17 cellular contexts compared by ENCODE assay signal in the genomic region with DNA sequence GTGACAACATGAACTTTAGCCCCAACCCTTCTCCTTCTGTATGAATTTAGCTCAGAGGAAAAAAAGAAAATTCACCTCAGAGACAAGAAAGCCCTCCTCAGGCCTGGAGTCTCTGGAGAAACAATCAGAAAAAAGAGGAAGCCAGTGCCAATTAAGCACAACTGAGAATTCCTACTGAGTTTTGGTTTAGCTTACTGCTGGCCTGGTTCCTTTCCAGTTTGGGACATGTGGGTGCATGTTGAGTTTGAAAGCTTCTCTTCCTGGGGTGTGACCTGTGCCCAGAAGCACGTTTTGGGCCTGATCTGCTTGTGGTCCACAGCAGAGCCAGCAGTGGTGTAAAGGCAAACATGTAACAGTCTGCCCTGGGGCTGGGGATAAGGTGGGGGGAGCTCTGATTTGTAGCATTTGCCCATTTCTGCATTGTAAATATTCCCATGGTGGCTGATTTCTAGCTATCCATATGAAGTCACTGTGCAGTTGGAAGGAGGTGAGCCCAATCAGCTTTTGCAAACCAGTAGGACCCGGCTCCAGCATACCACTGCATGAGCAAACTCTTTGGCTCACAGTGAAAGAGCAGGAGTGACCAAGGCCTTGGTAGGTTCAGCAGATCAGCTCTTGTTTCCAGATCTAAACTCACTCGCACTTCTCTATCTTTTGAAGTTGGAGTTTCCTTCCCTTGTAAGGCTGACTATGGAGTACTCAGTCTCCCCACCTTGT. TPM values are rescaled to one million over a fixed set of nuclear protein-coding genes. Genes with fewer than 3 reads are reported as not detected.
DNase-seq lines count a peak whose midpoint lies in the region; ATAC-seq and TF ChIP-seq lines count a peak whose summit lies in the region.
"Had no signal": no experiment of that assay in that cellular context is flagged by ENCODE, and none has a peak within 500 bp of the region (broad histone marks: within the 10 kb centered on the region; RNA-seq: fewer than 3 reads in every experiment).

No MANE protein-coding gene starts in this region.

- no peak overlapping the region for H3K4me3 ChIP-seq in smooth muscle cell
- H3K4me3 ChIP-seq: BLaER1, GM23338, lower lobe of right lung, skin epidermis, tibial artery had no signal

- H3K4me1 Mint-ChIP-seq in endothelial cell (ENCODE audit: unreplicated experiment) = peaks cover 34% of the 10 kb centered on the region

- H2AFZ ChIP-seq in smooth muscle cell (ENCODE audit: low read depth) = peak overlapping the region; percentile 5
- H2AFZ ChIP-seq: GM23338 had no signal

- no peaks in the 10 kb centered on the region for H3K36me3 ChIP-seq in smooth muscle cell (ENCODE audit: low read depth)
- H3K36me3 ChIP-seq: BLaER1, lower lobe of right lung, tibial artery had no signal

- H3K4me1 ChIP-seq in smooth muscle cell (ENCODE audit: low read depth) = no peaks in the 10 kb centered on the region
- H3K4me1 ChIP-seq: lower lobe of right lung had no signal

- H3K27ac Mint-ChIP-seq in endothelial cell (ENCODE audit: unreplicated experiment) = peak overlapping the region; percentile 31
- H3K27ac Mint-ChIP-seq: GM23338 had no signal

- no peak overlapping the region for H3K27ac ChIP-seq in smooth muscle cell (ENCODE audit: low read depth)
- H3K27ac ChIP-seq: BLaER1, lower lobe of right lung, tibial artery had no signal

- H3F3A ChIP-seq in smooth muscle cell (ENCODE audit: low read depth) = no peaks in the 10 kb centered on the region

- H3K27me3 Mint-ChIP-seq in endothelial cell (ENCODE audit: unreplicated experiment) = peaks cover 2% of the 10 kb centered on the region

- peak; percentile 38 for DNase-seq in MV-4-11 (lab: John Stamatoyannopoulos, UW)
- no peak for DNase-seq in endothelial cell (ENCODE audit: low spot score)
- DNase-seq in smooth muscle cell (lab: John Stamatoyannopoulos, UW; ENCODE audit: unreplicated experiment) = no peak
- DNase-seq in activated naive CD4-positive, alpha-beta T cell treated with anti-CD3 and anti-CD28 coated beads, Interleukin-2, amount 50 U/mL, for 16 hours = no peak
- DNase-seq: activated CD4-positive, alpha-beta T cell treated with anti-CD3 and anti-CD28 coated beads for 4 hours; activated CD8-positive, alpha-beta memory T cell treated with anti-CD3 and anti-CD28 coated beads, Interleukin-2, amount 50 U/mL, for 48 hours; anterior cingulate cortex; cerebellar nuclear complex; lower lobe of right lung; naive B cell; NCI-H1694 treated with DMSO at 0.1 percent for 48 hours; NCI-H510A; tibial artery had no signal

- H3K36me3 Mint-ChIP-seq in endothelial cell (ENCODE audit: low read depth, unreplicated experiment) = peaks cover 3% of the 10 kb centered on the region
- H3K36me3 Mint-ChIP-seq: naive B cell had no signal

- no peak for ATAC-seq in HG02870 (IDR thresholded peaks at IDR 0.05; ENCODE audit: unreplicated experiment)
- ATAC-seq: GM23338, lower lobe of right lung had no signal

- no peaks in the 10 kb centered on the region for H4K20me1 ChIP-seq in smooth muscle cell (ENCODE audit: low read depth)
- H4K20me1 ChIP-seq: BLaER1 had no signal

- no peak overlapping the region for H3K9ac ChIP-seq in smooth muscle cell (ENCODE audit: low read depth)
- H3K9ac ChIP-seq: BLaER1 had no signal

- WGBS in smooth muscle cell (ENCODE audit: low lambda C conversion rate) = 79% methylated on average over 3 of the region's 3 CpGs

- no peaks in the 10 kb centered on the region for H3K9me3 Mint-ChIP-seq in endothelial cell (ENCODE audit: unreplicated experiment)
- H3K9me3 Mint-ChIP-seq: GM23338, naive B cell had no signal

- TF ChIP-seq CTCF in endothelial cell (IDR thresholded peaks at IDR 0.05; ENCODE audit: unreplicated experiment) (no peak), smooth muscle cell (IDR thresholded peaks at IDR 0.05; ENCODE audit: borderline replicate concordance, insufficient read depth, poor library complexity, severe bottlenecking) (no peak)

- H3K27me3 ChIP-seq in smooth muscle cell (ENCODE audit: low read depth) = no peaks in the 10 kb centered on the region
- H3K27me3 ChIP-seq: BLaER1, tibial artery had no signal

- H3K4me3 Mint-ChIP-seq in endothelial cell (ENCODE audit: unreplicated experiment) = no peak overlapping the region
- H3K4me3 Mint-ChIP-seq: GM23338 had no signal

- H3K4me2 ChIP-seq in smooth muscle cell = no peak overlapping the region
- H3K4me2 ChIP-seq: BLaER1, GM23338 had no signal

- H3K9me3 ChIP-seq in smooth muscle cell (replicated peaks; ENCODE audit: low read depth) = no peaks in the 10 kb centered on the region
- H3K9me3 ChIP-seq: BLaER1, lower lobe of right lung, tibial artery had no signal

- H3K79me2 ChIP-seq in smooth muscle cell (ENCODE audit: low read depth) = no peaks in the 10 kb centered on the region

RNA-seq across cellular contexts. Expression of gene THEM5, which starts 4.7 kb away (rescaled TPM):
- not detected for total RNA-seq in endothelial cell (ENCODE audit: unreplicated experiment)
- 0.76 and 2.1 TPM in 2 replicates for total RNA-seq in smooth muscle cell
- 1.0 and 1.3 TPM in 2 replicates for polyA plus RNA-seq in smooth muscle cell
- total RNA-seq: GM23338, lower lobe of right lung had no signal
- polyA plus RNA-seq: GM23338 had no signal

RNA-seq across cellular contexts. Expression of gene C2CD4D, which starts 18.6 kb away (rescaled TPM):
- total RNA-seq in endothelial cell (ENCODE audit: unreplicated experiment) (0.95 TPM), smooth muscle cell (not detected in 2 replicates)
- 1.2 TPM in 1 of 2 replicates, not detected in the other for polyA plus RNA-seq in smooth muscle cell

RNA-seq across cellular contexts. Expression of gene RORC, which starts 26.6 kb away (rescaled TPM):
- total RNA-seq in endothelial cell (ENCODE audit: unreplicated experiment) (1.0 TPM), smooth muscle cell (not detected in 2 replicates)
- not detected in 2 replicates for polyA plus RNA-seq in smooth muscle cell

RNA-seq across cellular contexts. Expression of gene THEM4, which starts 51.1 kb away (rescaled TPM):
- total RNA-seq in endothelial cell (ENCODE audit: unreplicated experiment) = 9.0 TPM
- total RNA-seq in smooth muscle cell = 11.8 and 14.4 TPM in 2 replicates
- 15.9 and 19.0 TPM in 2 replicates for polyA plus RNA-seq in smooth muscle cell

RNA-seq across cellular contexts. Expression of gene LINGO4, which starts 53.0 kb away (rescaled TPM):
- 0.13 TPM for total RNA-seq in endothelial cell (ENCODE audit: unreplicated experiment)
- total RNA-seq in smooth muscle cell = not detected in 2 replicates
- not detected in 2 replicates for polyA plus RNA-seq in smooth muscle cell
- total RNA-seq: GM23338 had no signal
- polyA plus RNA-seq: GM23338 had no signal
